ENCODE assay signal across 19 cellular contexts in genomic region chr21:32329776-32330175, GRCh38. TPM values are rescaled to one million over a fixed set of nuclear protein-coding genes. Genes with fewer than 3 reads are reported as not detected.
DNase-seq lines count a peak whose midpoint lies in the region; ATAC-seq and TF ChIP-seq lines count a peak whose summit lies in the region.
"Had no signal": no experiment of that assay in that cellular context is flagged by ENCODE, and none has a peak within 500 bp of the region (broad histone marks: within the 10 kb centered on the region; RNA-seq: fewer than 3 reads in every experiment).

No MANE protein-coding gene starts in this region.

- H3K9ac ChIP-seq in PC-3 (ENCODE audit: low read length): no peak overlapping the region

- DNase-seq in AG20443 (ENCODE audit: low spot score): peak; percentile 53
- DNase-seq in PC-3: peak; percentile 24
- DNase-seq in esophagus muscularis mucosa (ENCODE audit: extremely low spot score): no peak
- no peak for DNase-seq in osteoblast (ENCODE audit: insufficient read length, low spot score, missing footprints)
- DNase-seq in GM19240 (ENCODE audit: insufficient read length, low spot score): no peak
- no peak for DNase-seq in NCI-H510A treated with DMSO at 0.1 percent for 48 hours (lab: John Stamatoyannopoulos, UW)
- DNase-seq in central memory CD4-positive, alpha-beta T cell: no peak
- DNase-seq in HT-29 (ENCODE audit: low spot score): no peak
- DNase-seq: DMS79; midbrain; NCI-H2029; Peyer's patch; stimulated activated CD4-positive, alpha-beta T cell treated with anti-CD3 and anti-CD28 coated beads, Interleukin-1b, Interleukin-23, amount 100 ng/mL, for 48 hours; stimulated activated CD8-positive, alpha-beta memory T cell treated with anti-CD3 and anti-CD28 coated beads, Interleukin-4, amount 100 ng/mL, for 48 hours had no signal

- no peak overlapping the region for H2AFZ ChIP-seq in PC-3 (ENCODE audit: low read length)
- H2AFZ ChIP-seq in osteoblast (ENCODE audit: low read length): no peak overlapping the region

- BruUV-seq in PC-3 (replicated peaks; lab: Mats Ljungman, UMichigan): no TSS peak

- TF ChIP-seq POLR2A in esophagus muscularis mucosa (IDR thresholded peaks at IDR 0.05; ENCODE audit: low read depth): no peak

- H3K4me3 ChIP-seq in PC-3 (ENCODE audit: low read length) (no peak overlapping the region), esophagus muscularis mucosa (no peak overlapping the region), osteoblast (ENCODE audit: insufficient read depth, low read length) (no peak overlapping the region)
- H3K4me3 ChIP-seq: GM12878, Peyer's patch, vagina had no signal

- no peak overlapping the region for H3K27ac ChIP-seq in PC-3 (ENCODE audit: low read length)
- peak overlapping the region; percentile 76 to 91 (median 82) for H3K27ac ChIP-seq in esophagus muscularis mucosa (replicated peaks in 1 of 4)
- peak overlapping the region; percentile 75 for H3K27ac ChIP-seq in osteoblast (ENCODE audit: low read depth, low read length)

- H3K27me3 ChIP-seq in PC-3 (ENCODE audit: low read length) (no peaks in the 10 kb centered on the region), esophagus muscularis mucosa (no peaks in the 10 kb centered on the region), osteoblast (ENCODE audit: insufficient read depth, low read length) (no peaks in the 10 kb centered on the region)
- H3K27me3 ChIP-seq: Peyer's patch, vagina had no signal

- CTCF ChIA-PET in PC-3 (lab: Charles Lee): no interaction called here

- intact Hi-C loops in PC-3 (cut with micrococcal nuclease): no loop called here
- intact Hi-C loops in esophagus muscularis mucosa (cut with DNase I): no loop called here

- H3K36me3 ChIP-seq in PC-3 (ENCODE audit: low read depth, low read length) (peaks cover 87% of the 10 kb centered on the region), esophagus muscularis mucosa (peaks cover 16 to 61% (median 40%) of the 10 kb centered on the region in 4 donors), osteoblast (ENCODE audit: insufficient read depth, low read length) (peaks cover 71% of the 10 kb centered on the region)

- TF ChIP-seq CTCF in PC-3 (conservative IDR thresholded peaks at IDR 0.05; ENCODE audit: low read depth, low read length): no peak
- TF ChIP-seq CTCF in esophagus muscularis mucosa (IDR thresholded peaks at IDR 0.05): no peak
- no peak for TF ChIP-seq CTCF in osteoblast (IDR thresholded peaks at IDR 0.05; ENCODE audit: extremely low read depth, low read depth, low read length)

- no peak; the same call in 1 of the 2 replicates for ATAC-seq in PC-3
- ATAC-seq: GM12878 had no signal

- no peak for TF ChIP-seq EP300 in esophagus muscularis mucosa (IDR thresholded peaks at IDR 0.05)

- H3K9me3 ChIP-seq in PC-3 (ENCODE audit: low read length) (no peaks in the 10 kb centered on the region), esophagus muscularis mucosa (no peaks in the 10 kb centered on the region), osteoblast (ENCODE audit: low read depth, low read length) (no peaks in the 10 kb centered on the region)
- H3K9me3 ChIP-seq: Peyer's patch, vagina had no signal

- H3K4me1 ChIP-seq in PC-3 (ENCODE audit: insufficient read depth, low read length) (no peaks in the 10 kb centered on the region), esophagus muscularis mucosa (peaks cover 21 to 46% (median 42%) of the 10 kb centered on the region in 4 donors), osteoblast (ENCODE audit: insufficient read depth, low read length) (peaks cover 11% of the 10 kb centered on the region)
- H3K4me1 ChIP-seq: Peyer's patch, vagina had no signal

- H3K9me2 ChIP-seq in PC-3 (replicated peaks; ENCODE audit: low read length): no peaks in the 10 kb centered on the region

- no peaks in the 10 kb centered on the region for H3K79me2 ChIP-seq in PC-3 (ENCODE audit: low read length)
- H3K79me2 ChIP-seq in osteoblast (ENCODE audit: insufficient read depth, low read length): peaks cover 15% of the 10 kb centered on the region

- POLR2A ChIA-PET in PC-3 (lab: Charles Lee; ENCODE audit: unreplicated experiment): interaction anchor here (0.7 kb wide), 1 partner anchor 35 kb away, joined by 8 read pairs; no protein-coding TSS in a partner anchor

- 58% methylated on average over 3 of the region's 3 CpGs for WGBS in esophagus muscularis mucosa

- H3F3A ChIP-seq in PC-3 (ENCODE audit: low read length, unreplicated experiment): no peaks in the 10 kb centered on the region

- H4K20me1 ChIP-seq in PC-3 (ENCODE audit: low read length) (no peaks in the 10 kb centered on the region), osteoblast (ENCODE audit: insufficient read depth, low read length) (peaks cover 8% of the 10 kb centered on the region)

- H3K4me2 ChIP-seq in PC-3 (ENCODE audit: low read length) (no peak overlapping the region), osteoblast (ENCODE audit: insufficient read depth, low read length) (no peak overlapping the region)

RNA-seq across cellular contexts. Expression of gene MRAP, which starts 31.1 kb away (rescaled TPM):
- total RNA-seq in PC-3 (2014; rRNA removed) (not detected in 2 replicates), esophagus muscularis mucosa (not detected), osteoblast (0.59 and 0.72 TPM in 2 replicates)
- not detected in 2 replicates for total RNA-seq in HT-29 (2014; rRNA removed; shearing (Covaris generic))
- total RNA-seq: activated T-helper 1 cell treated with anti-CD3 and anti-CD28 coated beads, Interleukin-12 subunit alpha, Interleukin-12 subunit beta, Interleukin-2, Interleukin-4 antibody, amounts not matched to agents 30 ng/mL and 10 ng/mL and 1 ng/mL, durations not matched to agents 14 hours and 24 hours and 36 hours; B cell; epithelial cell of proximal tubule; GM12878; Peyer's patch had no signal

RNA-seq across cellular contexts. Expression of gene MIS18A, which starts 50.9 kb away (rescaled TPM):
- total RNA-seq in PC-3 (2014; rRNA removed) (42.0 and 54.5 TPM in 2 replicates), esophagus muscularis mucosa (1 to 10 TPM; 3.0 to 4.6 (median 3.2) TPM), osteoblast (3.8 and 4.3 TPM in 2 replicates)
- 9.0 and 9.4 TPM in 2 replicates for total RNA-seq in HT-29 (2014; rRNA removed; shearing (Covaris generic))

Comparison
In these comparisons a context has a peak if more than half of its experiments do, and no peak if none do; other contexts are left out.
1. DNase-seq: peak in AG20443 (single experiment) and PC-3 (single experiment); none in esophagus muscularis mucosa (single experiment), osteoblast (single experiment), GM19240 (single experiment), NCI-H510A treated with DMSO at 0.1 percent for 48 hours (single experiment), central memory CD4-positive, alpha-beta T cell (single experiment) and HT-29 (single experiment).